ENCODE assay signal across 12 cellular contexts in genomic region chr14:91744068-91744480, GRCh38. TPM values are rescaled to one million over a fixed set of nuclear protein-coding genes. Genes with fewer than 3 reads are reported as not detected.
DNase-seq lines count a peak whose midpoint lies in the region; ATAC-seq lines count a peak whose summit lies in the region.
"Had no signal": no experiment of that assay in that cellular context is flagged by ENCODE, and none has a peak within 500 bp of the region (broad histone marks: within the 10 kb centered on the region; RNA-seq: fewer than 3 reads in every experiment).

No MANE protein-coding gene starts in this region.

- H3K36me3 Mint-ChIP-seq in activated T-helper 1 cell treated with anti-CD3 and anti-CD28 coated beads, Interleukin-12 subunit alpha, Interleukin-12 subunit beta, Interleukin-2, Interleukin-4 antibody, amounts not matched to agents 30 ng/mL and 10 ng/mL and 1 ng/mL, durations not matched to agents 14 hours and 24 hours and 36 hours (ENCODE audit: low read depth), result peaks cover 5% of the 10 kb centered on the region

- H3K27ac Mint-ChIP-seq in stimulated activated naive CD8-positive, alpha-beta T cell treated with anti-CD3 and anti-CD28 coated beads, Interleukin-15, amount 100 ng/mL, for 72 hours, result no peak overlapping the region
- no peak overlapping the region for H3K27ac Mint-ChIP-seq in activated T-helper 1 cell treated with anti-CD3 and anti-CD28 coated beads, Interleukin-12 subunit alpha, Interleukin-12 subunit beta, Interleukin-2, Interleukin-4 antibody, amounts not matched to agents 30 ng/mL and 10 ng/mL and 1 ng/mL, durations not matched to agents 14 hours and 24 hours and 36 hours

- no peaks in the 10 kb centered on the region for H3K27me3 Mint-ChIP-seq in stimulated activated naive CD8-positive, alpha-beta T cell treated with anti-CD3 and anti-CD28 coated beads, Interleukin-15, amount 100 ng/mL, for 72 hours
- H3K27me3 Mint-ChIP-seq in activated T-helper 1 cell treated with anti-CD3 and anti-CD28 coated beads, Interleukin-12 subunit alpha, Interleukin-12 subunit beta, Interleukin-2, Interleukin-4 antibody, amounts not matched to agents 30 ng/mL and 10 ng/mL and 1 ng/mL, durations not matched to agents 14 hours and 24 hours and 36 hours (ENCODE audit: insufficient read depth), result no peaks in the 10 kb centered on the region

- no peaks in the 10 kb centered on the region for H3K4me1 Mint-ChIP-seq in stimulated activated naive CD8-positive, alpha-beta T cell treated with anti-CD3 and anti-CD28 coated beads, Interleukin-15, amount 100 ng/mL, for 72 hours
- no peaks in the 10 kb centered on the region for H3K4me1 Mint-ChIP-seq in activated T-helper 1 cell treated with anti-CD3 and anti-CD28 coated beads, Interleukin-12 subunit alpha, Interleukin-12 subunit beta, Interleukin-2, Interleukin-4 antibody, amounts not matched to agents 30 ng/mL and 10 ng/mL and 1 ng/mL, durations not matched to agents 14 hours and 24 hours and 36 hours (ENCODE audit: low read depth)

- peak; percentile 28 to 68 for ATAC-seq in activated CD4-positive, CD25-positive, alpha-beta regulatory T cell treated with anti-CD3 and anti-CD28 coated beads, Interleukin-2, amount 50 U/mL, for 24 hours
- peak; percentile 60 for ATAC-seq in stimulated activated naive CD8-positive, alpha-beta T cell treated with anti-CD3 and anti-CD28 coated beads, Interleukin-15, amount 100 ng/mL, for 72 hours
- ATAC-seq in HG02870 (IDR thresholded peaks at IDR 0.05; ENCODE audit: unreplicated experiment), result no peak

- H3K9me3 Mint-ChIP-seq in stimulated activated naive CD8-positive, alpha-beta T cell treated with anti-CD3 and anti-CD28 coated beads, Interleukin-15, amount 100 ng/mL, for 72 hours, result no peaks in the 10 kb centered on the region
- peaks cover 8% of the 10 kb centered on the region for H3K9me3 Mint-ChIP-seq in activated T-helper 1 cell treated with anti-CD3 and anti-CD28 coated beads, Interleukin-12 subunit alpha, Interleukin-12 subunit beta, Interleukin-2, Interleukin-4 antibody, amounts not matched to agents 30 ng/mL and 10 ng/mL and 1 ng/mL, durations not matched to agents 14 hours and 24 hours and 36 hours

- intact Hi-C loops in activated T-helper 1 cell treated with anti-CD3 and anti-CD28 coated beads, Interleukin-12 subunit alpha, Interleukin-12 subunit beta, Interleukin-2, Interleukin-4 antibody, amounts not matched to agents 30 ng/mL and 10 ng/mL and 1 ng/mL, durations not matched to agents 14 hours and 24 hours and 36 hours (cut with micrococcal nuclease), result no loop called here

- no peak for DNase-seq in activated CD4-positive, CD25-positive, alpha-beta regulatory T cell (lab: John Stamatoyannopoulos, UW)
- DNase-seq in NCI-H2029 (lab: John Stamatoyannopoulos, UW), result peak; percentile 78
- DNase-seq in fibroblast of gingiva (ENCODE audit: low read depth), result peak; percentile 65
- no peak for DNase-seq in stimulated activated naive CD8-positive, alpha-beta T cell treated with anti-CD3 and anti-CD28 coated beads, Interleukin-15, amount 100 ng/mL, for 72 hours
- DNase-seq in activated T-helper 1 cell treated with anti-CD3 and anti-CD28 coated beads, Interleukin-12 subunit alpha, Interleukin-12 subunit beta, Interleukin-2, Interleukin-4 antibody, amounts not matched to agents 30 ng/mL and 10 ng/mL and 1 ng/mL, durations not matched to agents 14 hours and 24 hours and 36 hours (ENCODE audit: low spot score), result no peak
- no peak for DNase-seq in NCI-H1930 (lab: John Stamatoyannopoulos, UW)
- DNase-seq: ACHN; effector CD8-positive, alpha-beta T cell; NCI-H446 treated with DMSO at 0.1 percent for 48 hours had no signal

- H3K4me3 Mint-ChIP-seq in stimulated activated naive CD8-positive, alpha-beta T cell treated with anti-CD3 and anti-CD28 coated beads, Interleukin-15, amount 100 ng/mL, for 72 hours, result no peak overlapping the region
- H3K4me3 Mint-ChIP-seq in activated T-helper 1 cell treated with anti-CD3 and anti-CD28 coated beads, Interleukin-12 subunit alpha, Interleukin-12 subunit beta, Interleukin-2, Interleukin-4 antibody, amounts not matched to agents 30 ng/mL and 10 ng/mL and 1 ng/mL, durations not matched to agents 14 hours and 24 hours and 36 hours, result no peak overlapping the region

RNA-seq across cellular contexts. Expression of gene CATSPERB, which starts 12.2 kb away (rescaled TPM):
- total RNA-seq in activated T-helper 1 cell treated with anti-CD3 and anti-CD28 coated beads, Interleukin-12 subunit alpha, Interleukin-12 subunit beta, Interleukin-2, Interleukin-4 antibody, amounts not matched to agents 30 ng/mL and 10 ng/mL and 1 ng/mL, durations not matched to agents 14 hours and 24 hours and 36 hours, result 1.5 and 2.2 TPM in 2 replicates
- total RNA-seq: glomerular endothelial cell had no signal

Comparison
In these comparisons a context has a peak if more than half of its experiments do, and no peak if none do; other contexts are left out.
1. DNase-seq: peak in NCI-H2029 (single experiment) and fibroblast of gingiva (single experiment); none in activated CD4-positive, CD25-positive, alpha-beta regulatory T cell (0 of 4), stimulated activated naive CD8-positive, alpha-beta T cell treated with anti-CD3 and anti-CD28 coated beads, Interleukin-15, amount 100 ng/mL, for 72 hours (0 of 2), activated T-helper 1 cell treated with anti-CD3 and anti-CD28 coated beads, Interleukin-12 subunit alpha, Interleukin-12 subunit beta, Interleukin-2, Interleukin-4 antibody, amounts not matched to agents 30 ng/mL and 10 ng/mL and 1 ng/mL, durations not matched to agents 14 hours and 24 hours and 36 hours (single experiment) and NCI-H1930 (0 of 2).